ENCODE assay signal across 9 cellular contexts in genomic region chr2:239259173-239259572, GRCh38.
A peak's percentile ranks its signal among the peaks of the same experiment; 100 is the strongest.
DNase-seq lines count a peak whose midpoint lies in the region; ATAC-seq and TF ChIP-seq lines count a peak whose summit lies in the region.
"Had no signal": no experiment of that assay in that cellular context is flagged by ENCODE, and none has a peak within 500 bp of the region (broad histone marks: within the 10 kb centered on the region; RNA-seq: fewer than 3 reads in every experiment).

No MANE protein-coding gene starts in this region.

- DNase-seq in activated CD4-positive, alpha-beta memory T cell treated with anti-CD3 and anti-CD28 coated beads for 36 hours = no peak
- DNase-seq in gastrocnemius medialis (no peak), SIG-M5 (lab: John Stamatoyannopoulos, UW) (no peak), PC-9 (no peak), SW 1271 (lab: John Stamatoyannopoulos, UW) (no peak), NCI-H2171 (lab: John Stamatoyannopoulos, UW) (no peak)
- DNase-seq: H7 had no signal

- H3K27ac Mint-ChIP-seq in activated CD4-positive, alpha-beta memory T cell treated with anti-CD3 and anti-CD28 coated beads for 36 hours = peak overlapping the region; percentile 85

- H3K4me3 ChIP-seq in gastrocnemius medialis = no peak overlapping the region
- H3K4me3 ChIP-seq in PC-9 = no peak overlapping the region

- TF ChIP-seq CTCF in gastrocnemius medialis (IDR thresholded peaks at IDR 0.05 in 4 of 5, conservative IDR thresholded peaks at IDR 0.05 in 1 of 5) (no peak), PC-9 (conservative IDR thresholded peaks at IDR 0.05) (no peak)

- no peak overlapping the region for H3K4me3 Mint-ChIP-seq in activated CD4-positive, alpha-beta memory T cell treated with anti-CD3 and anti-CD28 coated beads for 36 hours

- no peak for TF ChIP-seq POLR2A in gastrocnemius medialis (IDR thresholded peaks at IDR 0.05)

- peak overlapping the region; percentile 94 to 99 (median 98) for H3K27ac ChIP-seq in gastrocnemius medialis
- H3K27ac ChIP-seq in PC-9 = no peak overlapping the region

- H3K36me3 Mint-ChIP-seq in activated CD4-positive, alpha-beta memory T cell treated with anti-CD3 and anti-CD28 coated beads for 36 hours = peaks cover 8% of the 10 kb centered on the region

- H3F3A ChIP-seq in PC-9 (ENCODE audit: insufficient read depth, low read depth) = no peaks in the 10 kb centered on the region

- H3K4me1 Mint-ChIP-seq in activated CD4-positive, alpha-beta memory T cell treated with anti-CD3 and anti-CD28 coated beads for 36 hours (ENCODE audit: low read depth) = peaks cover 83% of the 10 kb centered on the region

- H3K27me3 ChIP-seq in gastrocnemius medialis (no peaks in the 10 kb centered on the region), PC-9 (ENCODE audit: insufficient read depth, low read depth) (no peaks in the 10 kb centered on the region)

- intact Hi-C loops in activated CD4-positive, alpha-beta memory T cell treated with anti-CD3 and anti-CD28 coated beads for 36 hours (cut with micrococcal nuclease) = loop anchor here (1.0 to 5.0 kb wide), 5 partner anchors 8 to 87 kb away; no protein-coding TSS in a partner anchor
- intact Hi-C loops in gastrocnemius medialis (cut with DNase I; ENCODE audit: low total_unique reads) = no loop called here
- intact Hi-C loops in PC-9 (cut with micrococcal nuclease; ENCODE audit: unreplicated experiment) = no loop called here

- H3K27me3 Mint-ChIP-seq in activated CD4-positive, alpha-beta memory T cell treated with anti-CD3 and anti-CD28 coated beads for 36 hours = no peaks in the 10 kb centered on the region

- peaks cover 8% of the 10 kb centered on the region for H3K9me3 Mint-ChIP-seq in activated CD4-positive, alpha-beta memory T cell treated with anti-CD3 and anti-CD28 coated beads for 36 hours

- no peak overlapping the region for H2AFZ ChIP-seq in PC-9

- H3K36me3 ChIP-seq in gastrocnemius medialis (no peaks in the 10 kb centered on the region), PC-9 (ENCODE audit: low read depth) (no peaks in the 10 kb centered on the region)

- no peaks in the 10 kb centered on the region for H3K9me2 ChIP-seq in PC-9 (ENCODE audit: insufficient read depth)

- POLR2A ChIA-PET in activated CD4-positive, alpha-beta memory T cell treated with anti-CD3 and anti-CD28 coated beads for 36 hours (lab: Charles Lee) = interaction anchor here (1.6 to 1.9 kb wide), 3 partner anchors 15 to 122 kb away, joined by 4 to 5 read pairs (median 5); no protein-coding TSS in a partner anchor
- POLR2A ChIA-PET in PC-9 (lab: Charles Lee; ENCODE audit: unreplicated experiment) = no interaction called here

- H3K79me2 ChIP-seq in PC-9 (ENCODE audit: low read depth) = peaks cover 12% of the 10 kb centered on the region; the same call in 1 of the 2 replicates

- H3K9me3 ChIP-seq in gastrocnemius medialis (no peaks in the 10 kb centered on the region), PC-9 (ENCODE audit: insufficient read depth, low read depth) (no peaks in the 10 kb centered on the region; the same call in 1 of the 2 replicates)

- in situ Hi-C loops in gastrocnemius medialis (cut with MboI; ENCODE audit: low sequenced_read_pairs in 4 of 4) = no loop called here

- H3K4me1 ChIP-seq in gastrocnemius medialis = peaks cover 88 to 97% of the 10 kb centered on the region in 2 donors
- H3K4me1 ChIP-seq in PC-9 (replicated peaks; ENCODE audit: insufficient read depth) = peaks cover 15% of the 10 kb centered on the region

- ATAC-seq in GM18868 (IDR thresholded peaks at IDR 0.05; ENCODE audit: unreplicated experiment) (peak; percentile 74), GM21825 (IDR thresholded peaks at IDR 0.05; ENCODE audit: unreplicated experiment) (peak; percentile 51), gastrocnemius medialis (no peak)

- no TSS peak for BruUV-seq in PC-9 (replicated peaks; lab: Mats Ljungman, UMichigan)

- H3K4me2 ChIP-seq in PC-9 = no peak overlapping the region

- no peaks in the 10 kb centered on the region for H4K20me1 ChIP-seq in PC-9 (ENCODE audit: insufficient read depth)

- CTCF ChIA-PET in activated CD4-positive, alpha-beta memory T cell treated with anti-CD3 and anti-CD28 coated beads for 36 hours (lab: Charles Lee) = no interaction called here
- CTCF ChIA-PET in PC-9 (lab: Charles Lee) = no interaction called here

Comparison
In these comparisons a context has a peak if more than half of its experiments do, and no peak if none do; other contexts are left out.
1. ATAC-seq: peak in GM18868 (single experiment) and GM21825 (single experiment); none in gastrocnemius medialis (0 of 2).